Comparison of ENCODE assay signal across 8 cellular contexts in the genomic region with DNA sequence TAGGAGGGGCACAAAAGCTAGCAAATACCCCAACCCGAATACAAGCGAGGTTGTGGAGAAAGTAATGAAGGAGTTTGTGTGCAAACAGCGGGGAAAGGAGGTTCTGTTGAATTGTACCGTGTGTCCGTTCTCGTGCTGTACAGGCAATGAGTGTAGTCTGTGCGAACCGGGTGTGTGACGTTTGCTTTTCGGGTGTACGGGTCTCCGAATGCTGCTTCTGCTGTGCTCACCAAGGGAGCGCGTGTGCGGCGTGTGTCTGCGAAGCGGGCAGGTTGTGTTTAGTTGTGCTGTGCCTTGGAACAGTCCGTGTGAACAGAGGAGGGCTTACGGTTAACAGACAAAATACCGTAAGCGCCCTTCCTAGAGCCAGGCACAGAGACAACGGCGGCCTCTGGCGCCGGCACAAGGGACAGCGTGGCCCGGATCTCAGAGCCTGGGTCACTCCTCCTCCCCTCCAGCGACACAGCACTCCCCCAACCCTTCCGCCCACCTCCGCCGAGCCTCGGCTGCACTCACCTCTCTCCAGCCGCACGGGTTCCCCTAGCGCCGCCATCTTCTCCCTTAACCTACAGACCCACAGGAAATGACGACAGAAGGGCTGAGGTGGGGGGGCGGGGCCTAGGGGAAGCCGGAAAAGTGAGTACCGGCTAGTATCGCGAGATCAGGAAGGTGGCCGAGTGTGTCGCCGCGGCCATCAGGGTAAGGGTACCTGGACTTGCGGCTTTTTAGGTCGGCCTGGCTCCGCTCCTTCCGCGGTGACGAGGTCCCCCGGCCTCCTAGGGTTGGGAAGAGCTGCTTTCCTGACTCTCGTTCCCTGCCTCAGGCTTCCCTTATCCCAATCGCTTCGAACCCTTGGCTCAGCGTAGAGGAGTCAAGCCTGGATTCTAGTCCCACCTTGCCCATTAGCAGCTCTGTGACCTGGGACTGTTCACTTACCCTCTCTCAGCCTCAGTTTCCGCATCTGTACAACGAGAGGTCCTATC. TPM values are rescaled to one million over a fixed set of nuclear protein-coding genes. Genes with fewer than 3 reads are reported as not detected.
DNase-seq lines count a peak whose midpoint lies in the region; ATAC-seq, FAIRE-seq and TF ChIP-seq lines count a peak whose summit lies in the region.

A gene with protein sequence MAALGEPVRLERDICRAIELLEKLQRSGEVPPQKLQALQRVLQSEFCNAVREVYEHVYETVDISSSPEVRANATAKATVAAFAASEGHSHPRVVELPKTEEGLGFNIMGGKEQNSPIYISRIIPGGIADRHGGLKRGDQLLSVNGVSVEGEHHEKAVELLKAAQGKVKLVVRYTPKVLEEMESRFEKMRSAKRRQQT (minus strand): TSS at position 570 of the 983 bp plus-strand sequence. CDS start 17 bp downstream, at position 553.

- H3K27ac ChIP-seq in psoas muscle = peak within 1 kb of the TSS; percentile 94

- H3K27me3 ChIP-seq in psoas muscle (ENCODE audit: insufficient read depth in 3 of 3, low read length in 2 of 3) = no peaks in the 10 kb centered on the region

- no peaks in the 10 kb centered on the region for H3K9me3 ChIP-seq in psoas muscle

- WGBS in psoas muscle, 3 donors = 0 to 1% (median 0%) methylated on average over 60 of the region's 60 CpGs

- TF ChIP-seq POLR2A in GM12891 (IDR thresholded peaks at IDR 0.05; ENCODE audit: low read depth, low read length) = peak; percentile 98

- TF ChIP-seq CTCF in psoas muscle (IDR thresholded peaks at IDR 0.05) = no peak

- peak; percentile 94 for FAIRE-seq in GM12891 (lab: Jason Lieb, UNC)
- peak; percentile 9 for FAIRE-seq in urothelium cell line (lab: Jason Lieb, UNC)

- DNase-seq in GM12891 (ENCODE audit: insufficient read length, low spot score) (peak; percentile 61), NCI-H1436 treated with DMSO at 0.1 percent for 48 hours (lab: John Stamatoyannopoulos, UW) (peak; percentile 74), T-helper 1 cell (peak; percentile 92 to 96 (median 96)), amniotic epithelial cell (ENCODE audit: low read depth) (peak; percentile 87), left ventricle myocardium superior (peak; percentile 95), psoas muscle (peak; percentile 96 to 97), urothelium cell line (ENCODE audit: low spot score) (peak; percentile 97)

- peak within 1 kb of the TSS; percentile 89 for H3K4me3 ChIP-seq in psoas muscle

- intact Hi-C loops in left ventricle myocardium superior (cut with micrococcal nuclease) = no loop called here
- intact Hi-C loops in psoas muscle (cut with DNase I) = loop anchor here in 1 of 2 donors (2.0 to 5.0 kb wide), 2 partner anchors 34 to 601 kb away; a partner anchor contains a TSS

- peaks cover 3 to 9% of the 10 kb centered on the region in 2 donors for H3K36me3 ChIP-seq in psoas muscle (ENCODE audit: insufficient read depth in 1 of 2, low read depth in 1 of 2)

- peaks cover 46% of the 10 kb centered on the region for H3K4me1 ChIP-seq in psoas muscle

- ATAC-seq in HG02840 (IDR thresholded peaks at IDR 0.05; ENCODE audit: low FRiP score, unreplicated experiment) (peak; percentile 96), left ventricle myocardium superior (peak; percentile 99), psoas muscle (peak; percentile 99)

TF ChIP-seq in GM12891, 5 proteins besides CTCF, POLR2A, EP300 and RAD21:
- TF ChIP-seq SPI1 (IDR thresholded peaks at IDR 0.05; ENCODE audit: low read depth, low read length) (no peak), TAF1 (IDR thresholded peaks at IDR 0.05; ENCODE audit: low read depth, low read length) (peak; percentile 85), POU2F2 (IDR thresholded peaks at IDR 0.05; ENCODE audit: low read depth, low read length) (peak; percentile 78), POLR2AphosphoS5 (IDR thresholded peaks at IDR 0.05; ENCODE audit: low read depth, low read length) (peak; percentile 95), PAX5 (IDR thresholded peaks at IDR 0.05; ENCODE audit: insufficient read depth, low read length, severe bottlenecking) (no peak)

RNA-seq across cellular contexts. Expression of the gene that starts here (rescaled TPM):
- polyA plus RNA-seq in GM12891 (2012; ENCODE audit: low read depth, missing spikeins) = 3.0 TPM
- total RNA-seq in left ventricle myocardium superior (18.3 TPM), psoas muscle (10 to 100 TPM; 13.1 to 18.9 (median 14.7) TPM)
- 1 to 10 TPM; 4.2 to 5.1 (median 5.0) TPM for polyA plus RNA-seq in psoas muscle

Comparison
In these comparisons a context has a peak if more than half of its experiments do, and no peak if none do; other contexts are left out.
1. Peak in every context shown above with its lines: DNase-seq, ATAC-seq, H3K4me3 ChIP-seq and H3K27ac ChIP-seq.